Comparison of ENCODE assay signal across 8 cellular contexts in the genomic region with DNA sequence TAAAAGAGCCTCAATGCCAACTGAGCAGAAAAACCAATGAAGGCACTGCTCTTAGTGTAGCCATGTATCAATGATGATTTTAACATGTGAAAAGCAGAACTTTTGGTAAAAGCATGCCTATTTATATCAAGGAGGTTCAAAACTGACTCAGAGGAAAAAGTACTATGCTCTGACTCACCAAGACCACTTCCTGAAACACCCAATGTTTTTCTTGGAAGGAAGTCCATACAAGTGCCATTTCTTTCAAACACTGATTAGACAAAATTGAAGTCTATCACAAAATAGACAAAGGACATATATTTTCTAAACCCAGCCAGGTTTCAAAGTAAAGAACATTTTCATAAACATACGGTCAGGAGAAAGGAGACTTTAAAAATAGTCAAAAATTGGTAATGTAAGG.
DNase-seq lines count a peak whose midpoint lies in the region; ATAC-seq and TF ChIP-seq lines count a peak whose summit lies in the region.

No MANE protein-coding gene starts in this region.

- H4K91ac ChIP-seq in H9 (ENCODE audit: insufficient read length, low read depth, low read length): no peak overlapping the region

- no peak for TF ChIP-seq POLR2A in gastroesophageal sphincter (IDR thresholded peaks at IDR 0.05)

- H3K27ac ChIP-seq in gastroesophageal sphincter: peak overlapping the region; percentile 56 to 77 (median 70)
- no peak overlapping the region for H3K27ac ChIP-seq in H9 (ENCODE audit: insufficient read length, low read depth, low read length)

- H3K4me2 ChIP-seq in H9 (ENCODE audit: insufficient read depth, insufficient read length, low read length): no peak overlapping the region

- H3K4me1 ChIP-seq in gastroesophageal sphincter (peaks cover 8 to 47% (median 28%) of the 10 kb centered on the region in 3 donors), H9 (ENCODE audit: insufficient read depth, low read length) (no peaks in the 10 kb centered on the region), HAP-1 (no peaks in the 10 kb centered on the region)

- no peak overlapping the region for H2BK20ac ChIP-seq in H9 (ENCODE audit: low read depth, low read length, poor library complexity, severe bottlenecking)

- WGBS in gastroesophageal sphincter (ENCODE audit: low coverage in 1 of 2), 2 donors: 63 to 71% methylated on average over 1 of the region's 1 CpG
- WGBS in H9 (ENCODE audit: extremely low coverage, insufficient read length, low lambda C conversion rate): no CpG with 5 or more reads among the region's 1 CpG

- no peak overlapping the region for H3K9ac ChIP-seq in H9 (ENCODE audit: extremely low read depth, insufficient read length, low read length)

- no peak overlapping the region for H3T11ph ChIP-seq in H9 (ENCODE audit: low read length)

- H4K20me1 ChIP-seq in H9 (ENCODE audit: control insufficient read depth, insufficient read depth, insufficient read length): no peaks in the 10 kb centered on the region

- H3K4me3 Mint-ChIP-seq in T-helper 17 cell: no peak overlapping the region
- no peak overlapping the region for H3K4me3 Mint-ChIP-seq in stimulated activated naive B cell treated with anti-CD40 and anti-IgM and Interleukin-4, amounts not matched to agents 10 μg/mL and 1 μg/mL and 100 μg/mL, for 72 hours
- no peak overlapping the region for H3K4me3 Mint-ChIP-seq in H9

- DNase-seq in T-helper 17 cell (no peak), H9 (no peak), HAP-1 (ENCODE audit: low spot score in 2 of 2) (no peak)
- no peak for DNase-seq in stimulated activated naive B cell treated with anti-CD40 and anti-IgM and Interleukin-4, amounts not matched to agents 10 μg/mL and 1 μg/mL and 100 μg/mL, for 72 hours
- DNase-seq in activated CD4-positive, CD25-positive, alpha-beta regulatory T cell (lab: John Stamatoyannopoulos, UW): no peak

- no peak overlapping the region for H3K23ac ChIP-seq in H9 (ENCODE audit: insufficient read length, low read depth, low read length)

- H3K27me3 Mint-ChIP-seq in T-helper 17 cell (peaks cover 4% of the 10 kb centered on the region), H9 (ENCODE audit: low read depth) (no peaks in the 10 kb centered on the region)
- H3K27me3 Mint-ChIP-seq in stimulated activated naive B cell treated with anti-CD40 and anti-IgM and Interleukin-4, amounts not matched to agents 10 μg/mL and 1 μg/mL and 100 μg/mL, for 72 hours: no peaks in the 10 kb centered on the region

- H3K79me2 ChIP-seq in H9 (ENCODE audit: insufficient read depth, low read length): no peaks in the 10 kb centered on the region

- H3K4me3 ChIP-seq in gastroesophageal sphincter (no peak overlapping the region), HAP-1 (no peak overlapping the region)

- TF ChIP-seq EP300 in gastroesophageal sphincter (IDR thresholded peaks at IDR 0.05): no peak

- H3K79me1 ChIP-seq in H9 (ENCODE audit: insufficient read depth, low read depth, low read length, poor library complexity, severe bottlenecking): no peaks in the 10 kb centered on the region

- in situ Hi-C loops in HAP-1 (cut with MboI; ENCODE audit: low sequenced_read_pairs): no loop called here

- no peak overlapping the region for H2AFZ ChIP-seq in H9 (ENCODE audit: low read length)

- H3K4me1 Mint-ChIP-seq in T-helper 17 cell (peaks cover 7% of the 10 kb centered on the region), H9 (peaks cover 0 to 6% of the 10 kb centered on the region in 2 experiments; a peak in 2 of 4 replicates)
- peaks cover 5 to 7% of the 10 kb centered on the region in 2 donors for H3K4me1 Mint-ChIP-seq in stimulated activated naive B cell treated with anti-CD40 and anti-IgM and Interleukin-4, amounts not matched to agents 10 μg/mL and 1 μg/mL and 100 μg/mL, for 72 hours

- no peak overlapping the region for H2AK5ac ChIP-seq in H9 (ENCODE audit: insufficient read length, low read length)

- ATAC-seq in GM18867 (IDR thresholded peaks at IDR 0.05; ENCODE audit: unreplicated experiment) (peak; percentile 61), HG03025 (IDR thresholded peaks at IDR 0.05; ENCODE audit: low FRiP score, unreplicated experiment) (peak; percentile 66), T-helper 17 cell (peak; percentile 28), gastroesophageal sphincter (peak; percentile 61)
- peak; percentile 81 to 89 for ATAC-seq in stimulated activated naive B cell treated with anti-CD40 and anti-IgM and Interleukin-4, amounts not matched to agents 10 μg/mL and 1 μg/mL and 100 μg/mL, for 72 hours (replicated peaks)

- TF ChIP-seq CTCF in gastroesophageal sphincter (IDR thresholded peaks at IDR 0.05) (no peak), H9 (conservative IDR thresholded peaks at IDR 0.05) (no peak)

- no peak overlapping the region for H2BK120ac ChIP-seq in H9 (ENCODE audit: low read depth, low read length, poor library complexity, severe bottlenecking)

- no peak overlapping the region for H4K5ac ChIP-seq in H9 (ENCODE audit: insufficient read length, low read depth, low read length)

- H2BK12ac ChIP-seq in H9 (ENCODE audit: insufficient read length, low read depth, low read length): no peak overlapping the region

- H3K36me3 Mint-ChIP-seq in T-helper 17 cell (ENCODE audit: low read depth) (no peaks in the 10 kb centered on the region), H9 (ENCODE audit: insufficient read depth in 1 of 3, low read depth in 3 of 3) (no peaks in the 10 kb centered on the region)
- H3K36me3 Mint-ChIP-seq in stimulated activated naive B cell treated with anti-CD40 and anti-IgM and Interleukin-4, amounts not matched to agents 10 μg/mL and 1 μg/mL and 100 μg/mL, for 72 hours: no peaks in the 10 kb centered on the region

- no peaks in the 10 kb centered on the region for H3K9me3 Mint-ChIP-seq in stimulated activated naive B cell treated with anti-CD40 and anti-IgM and Interleukin-4, amounts not matched to agents 10 μg/mL and 1 μg/mL and 100 μg/mL, for 72 hours
- no peaks in the 10 kb centered on the region for H3K9me3 Mint-ChIP-seq in H9

- no peak overlapping the region for H3K56ac ChIP-seq in H9 (ENCODE audit: insufficient read length, low read depth, low read length)

- H3K9me3 ChIP-seq in T-helper 17 cell (ENCODE audit: control insufficient read depth, low read length, poor library complexity, severe bottlenecking): no peaks in the 10 kb centered on the region
- H3K9me3 ChIP-seq in gastroesophageal sphincter: no peaks in the 10 kb centered on the region
- H3K9me3 ChIP-seq in H9 (ENCODE audit: control insufficient read depth, low read depth, low read length): no peaks in the 10 kb centered on the region
- H3K9me3 ChIP-seq in HAP-1: no peaks in the 10 kb centered on the region

- no peak overlapping the region for H3K18ac ChIP-seq in H9 (ENCODE audit: insufficient read length, low read depth, low read length)

- H2BK15ac ChIP-seq in H9 (ENCODE audit: low read depth, low read length): no peak overlapping the region

- no peaks in the 10 kb centered on the region for H3K36me3 ChIP-seq in gastroesophageal sphincter
- no peaks in the 10 kb centered on the region for H3K36me3 ChIP-seq in HAP-1 (replicated peaks)

- no peak overlapping the region for H2BK5ac ChIP-seq in H9 (ENCODE audit: insufficient read length, low read length)

- H3K27me3 ChIP-seq in gastroesophageal sphincter: no peaks in the 10 kb centered on the region
- H3K27me3 ChIP-seq in H9 (ENCODE audit: insufficient read depth, low read length): no peaks in the 10 kb centered on the region
- no peaks in the 10 kb centered on the region for H3K27me3 ChIP-seq in HAP-1 (ENCODE audit: low read depth)

- H3K27ac Mint-ChIP-seq in T-helper 17 cell (no peak overlapping the region), H9 (no peak overlapping the region)
- H3K27ac Mint-ChIP-seq in stimulated activated naive B cell treated with anti-CD40 and anti-IgM and Interleukin-4, amounts not matched to agents 10 μg/mL and 1 μg/mL and 100 μg/mL, for 72 hours: no peak overlapping the region

- H3K14ac ChIP-seq in H9 (ENCODE audit: insufficient read depth, low read length): no peak overlapping the region

- H4K8ac ChIP-seq in H9 (replicated peaks; ENCODE audit: insufficient read length, low read depth, low read length): no peak overlapping the region

- no peaks in the 10 kb centered on the region for H3K23me2 ChIP-seq in H9 (ENCODE audit: insufficient read length, low read depth, low read length, poor library complexity, severe bottlenecking)

- H3K4ac ChIP-seq in H9 (ENCODE audit: low read depth, low read length): no peak overlapping the region

Comparison
In these comparisons a context has a peak if more than half of its experiments do, and no peak if none do; other contexts are left out.
1. ATAC-seq: peak in every context shown above with its lines; median percentile 85 in stimulated activated naive B cell treated with anti-CD40 and anti-IgM and Interleukin-4, amounts not matched to agents 10 μg/mL and 1 μg/mL and 100 μg/mL, for 72 hours; 66 in HG03025; 61 in GM18867; 61 in gastroesophageal sphincter; 28 in T-helper 17 cell.